ENCODE assay signal across 7 cellular contexts in genomic region chr1:92029241-92029922, GRCh38. TPM values are rescaled to one million over a fixed set of nuclear protein-coding genes. Genes with fewer than 3 reads are reported as not detected.
A peak's percentile ranks its signal among the peaks of the same experiment; 100 is the strongest.
DNase-seq lines count a peak whose midpoint lies in the region; ATAC-seq and TF ChIP-seq lines count a peak whose summit lies in the region.

No MANE protein-coding gene starts in this region.

- ATAC-seq in T-helper 17 cell = no peak

- H3K27ac ChIP-seq in HL-60 (replicated peaks) (no peak overlapping the region), skeletal muscle tissue (ENCODE audit: low read depth, low read length) (no peak overlapping the region)

- no peaks in the 10 kb centered on the region for H3K36me3 Mint-ChIP-seq in T-helper 17 cell (ENCODE audit: low read depth)

- DNase-seq in HL-60 (ENCODE audit: low read depth in 1 of 2, low spot score in 1 of 2) (no peak), T-helper 17 cell (no peak), foreskin fibroblast (no peak), GM10266 (ENCODE audit: extremely low spot score) (no peak), CD1c-positive myeloid dendritic cell (ENCODE audit: extremely low spot score) (no peak), NCI-H226 (no peak)

- no peaks in the 10 kb centered on the region for H3K36me3 ChIP-seq in skeletal muscle tissue (ENCODE audit: control insufficient read depth in 3 of 3, insufficient read depth in 3 of 3, low read length in 3 of 3)

- no peak overlapping the region for H3K9ac ChIP-seq in skeletal muscle tissue (ENCODE audit: low read depth in 1 of 3, low read length in 3 of 3)

- no peak overlapping the region for H3K27ac Mint-ChIP-seq in T-helper 17 cell

- peak overlapping the region; percentile 25 for H3K4me3 ChIP-seq in HL-60 (replicated peaks; ENCODE audit: insufficient read depth, low read length)
- H3K4me3 ChIP-seq in foreskin fibroblast (ENCODE audit: low read depth in 1 of 2, low read length in 2 of 2) = peak overlapping the region; percentile 53 to 61
- H3K4me3 ChIP-seq in skeletal muscle tissue (ENCODE audit: low read length in 3 of 3) = peak overlapping the region; percentile 17 to 61 (median 35)

- H3K27me3 ChIP-seq in HL-60 (ENCODE audit: insufficient read depth, poor library complexity, severe bottlenecking) = peaks cover 8% of the 10 kb centered on the region
- H3K27me3 ChIP-seq in skeletal muscle tissue (ENCODE audit: control insufficient read depth in 3 of 3, insufficient read depth in 3 of 3, low read length in 3 of 3) = peaks cover 8 to 13% (median 9%) of the 10 kb centered on the region in 3 donors

- peaks cover 44% of the 10 kb centered on the region for H3K27me3 Mint-ChIP-seq in T-helper 17 cell

- TF ChIP-seq CTCF in HL-60 (IDR thresholded peaks at IDR 0.05; ENCODE audit: insufficient read depth, low read length) = no peak
- TF ChIP-seq CTCF in foreskin fibroblast (IDR thresholded peaks at IDR 0.05; ENCODE audit: low read depth, low read length) = no peak
- TF ChIP-seq CTCF in GM10266 (IDR thresholded peaks at IDR 0.05; ENCODE audit: control insufficient read depth, insufficient read depth, low read depth, missing control alignments) = no peak

- H3K4me3 Mint-ChIP-seq in T-helper 17 cell = peak overlapping the region; percentile 83

- no peaks in the 10 kb centered on the region for H3K4me1 Mint-ChIP-seq in T-helper 17 cell

- H3K4me1 ChIP-seq in skeletal muscle tissue (ENCODE audit: control insufficient read depth in 3 of 3, insufficient read depth in 3 of 3, low read length in 3 of 3) = peaks cover 0 to 4% (median 0%) of the 10 kb centered on the region in 3 donors

- H3K9me3 ChIP-seq in T-helper 17 cell (ENCODE audit: control insufficient read depth, low read length, poor library complexity, severe bottlenecking) (no peaks in the 10 kb centered on the region), skeletal muscle tissue (ENCODE audit: control insufficient read depth in 3 of 3, low read length in 3 of 3) (no peaks in the 10 kb centered on the region)

RNA-seq across cellular contexts. Expression of gene EPHX4, which starts 0.4 kb away (rescaled TPM):
- total RNA-seq in T-helper 17 cell (not detected), skeletal muscle tissue (0.52 TPM)

RNA-seq across cellular contexts. Expression of gene SETSIP, which starts 45.8 kb away (rescaled TPM):
- total RNA-seq in T-helper 17 cell (not detected), skeletal muscle tissue (not detected)

RNA-seq across cellular contexts. Expression of gene BTBD8, which starts 50.8 kb away (rescaled TPM):
- total RNA-seq in T-helper 17 cell (1 to 10 TPM; 1.8 to 3.7 TPM), skeletal muscle tissue (1.6 TPM)
